25 cellular contexts compared by ENCODE assay signal in genomic region chrX:102606115-102606514, GRCh38.
"Had no signal": no experiment of that assay in that cellular context is flagged by ENCODE, and none has a peak within 500 bp of the region (broad histone marks: within the 10 kb centered on the region; RNA-seq: fewer than 3 reads in every experiment).

No MANE protein-coding gene starts in this region.

- H3K4me3 ChIP-seq: neural progenitor cell, ovary, prostate gland, right atrium auricular region, skin epidermis, stomach, thoracic aorta, thyroid gland, tibial nerve, upper lobe of left lung, vagina had no signal

- H3K4me2 ChIP-seq: neural progenitor cell had no signal

- H3K9me3 ChIP-seq: ovary, prostate gland, right atrium auricular region, stomach, thoracic aorta, thyroid gland, tibial nerve, upper lobe of left lung, vagina had no signal

- DNase-seq: naive thymus-derived CD4-positive, alpha-beta T cell; natural killer cell; occipital lobe; ovary; retina; stimulated activated CD4-positive, alpha-beta T cell treated with anti-CD3 and anti-CD28 coated beads, Interleukin-15, amount 100 ng/mL, for 24 hours; stimulated activated CD4-positive, alpha-beta T cell treated with anti-CD3 and anti-CD28 coated beads, Interleukin-2, amount 100 ng/mL, for 24 hours; stimulated activated CD4-positive, alpha-beta T cell treated with anti-CD3 and anti-CD28 coated beads, Interleukin-2, amount 100 ng/mL, for 48 hours; stimulated activated CD4-positive, alpha-beta T cell treated with anti-CD3 and anti-CD28 coated beads, Interleukin-4, amount 100 ng/mL, for 24 hours; stimulated activated naive B cell treated with anti-CD40 and anti-IgM and Interleukin-4, amounts not matched to agents 10 μg/mL and 1 μg/mL and 100 μg/mL, for 72 hours; stimulated activated naive CD4-positive, alpha-beta T cell treated with Interleukin-2 at 50 U/mL for 16 hours; stomach; thyroid gland; trophoblast cell; upper lobe of left lung had no signal

- H3K36me3 ChIP-seq: neural progenitor cell, ovary, prostate gland, right atrium auricular region, thyroid gland, upper lobe of left lung, vagina had no signal

- H3K27ac ChIP-seq: neural progenitor cell, ovary, prostate gland, right atrium auricular region, skin epidermis, stomach, thoracic aorta, thyroid gland, tibial nerve, upper lobe of left lung, vagina had no signal

- FAIRE-seq: urothelium cell line had no signal

- ATAC-seq: naive thymus-derived CD4-positive, alpha-beta T cell; natural killer cell; sciatic nerve; stimulated activated effector memory CD8-positive, alpha-beta T cell treated with anti-CD3 and anti-CD28 coated beads, Interleukin-12 subunit alpha, Interleukin-12 subunit beta, amount 100 ng/mL, for 72 hours; stimulated activated naive B cell treated with anti-CD40 and anti-IgM and Interleukin-4, amounts not matched to agents 10 μg/mL and 1 μg/mL and 100 μg/mL, for 72 hours had no signal

- H2AFZ ChIP-seq: neural progenitor cell had no signal

- H3K4me1 ChIP-seq: neural progenitor cell, prostate gland, right atrium auricular region, thyroid gland, upper lobe of left lung, vagina had no signal

- H3K9ac ChIP-seq: neural progenitor cell had no signal

- H3K27me3 ChIP-seq: neural progenitor cell, ovary, right atrium auricular region, stomach, thyroid gland, tibial nerve, upper lobe of left lung, vagina had no signal
